9 cellular contexts compared by ENCODE assay signal in genomic region chr17:75589919-75590303, GRCh38. TPM values are rescaled to one million over a fixed set of nuclear protein-coding genes. Genes with fewer than 3 reads are reported as not detected.
DNase-seq lines count a peak whose midpoint lies in the region; ATAC-seq and TF ChIP-seq lines count a peak whose summit lies in the region.
"Had no signal": no experiment of that assay in that cellular context is flagged by ENCODE, and none has a peak within 500 bp of the region (broad histone marks: within the 10 kb centered on the region; RNA-seq: fewer than 3 reads in every experiment).

No MANE protein-coding gene starts in this region.

- H3K27ac ChIP-seq in prostate gland, result peak overlapping the region; percentile 83 to 90

- H3K9me3 ChIP-seq in Caco-2, result no peaks in the 10 kb centered on the region
- no peaks in the 10 kb centered on the region for H3K9me3 ChIP-seq in prostate gland
- H3K9me3 ChIP-seq: mucosa of descending colon had no signal

- no peaks in the 10 kb centered on the region for H3K4me1 Mint-ChIP-seq in Caco-2 (ENCODE audit: low read depth, unreplicated experiment)

- TF ChIP-seq CTCF in Caco-2 (IDR thresholded peaks at IDR 0.05; ENCODE audit: insufficient read depth in 1 of 2, low read depth in 1 of 2, low read length in 1 of 2, severe bottlenecking in 1 of 2, unreplicated experiment in 1 of 2) (no peak), fibroblast of villous mesenchyme (IDR thresholded peaks at IDR 0.05; ENCODE audit: insufficient read depth, low read depth, low read length) (no peak), prostate gland (IDR thresholded peaks at IDR 0.05) (no peak)

- CTCF ChIA-PET in Caco-2 (lab: Charles Lee), result interaction anchor here (0.6 to 2.2 kb wide), 5 partner anchors 8 to 175 kb away, joined by 3 to 13 read pairs (median 3); partner anchors contain the start of gene SMIM5

- POLR2A ChIA-PET in Caco-2 (lab: Charles Lee), result no interaction called here

- peaks cover 5% of the 10 kb centered on the region for H3K36me3 Mint-ChIP-seq in Caco-2 (ENCODE audit: insufficient read depth, unreplicated experiment)

- WGBS in prostate gland, result 51% methylated on average over 18 of the region's 29 CpGs

- H3K36me3 ChIP-seq in Caco-2 (ENCODE audit: control insufficient read depth, insufficient read depth, low read length), result no peaks in the 10 kb centered on the region
- no peaks in the 10 kb centered on the region for H3K36me3 ChIP-seq in prostate gland

- H3K4me3 ChIP-seq in Caco-2 (ENCODE audit: low read depth, low read length) (peak overlapping the region; percentile 68), fibroblast of villous mesenchyme (ENCODE audit: low read depth, low read length) (peak overlapping the region; percentile 55), prostate gland (peak overlapping the region; percentile 52 to 56)

- H3K4me3 Mint-ChIP-seq in Caco-2 (ENCODE audit: unreplicated experiment), result no peak overlapping the region

- BruUV-seq in Caco-2 (replicated peaks; lab: Mats Ljungman, UMichigan), result no TSS peak

- DNase-seq in Caco-2, result peak in 1 of 2 experiments; percentile 41
- peak; percentile 44 for DNase-seq in NCI-H69 (lab: John Stamatoyannopoulos, UW)
- no peak for DNase-seq in fibroblast of villous mesenchyme (ENCODE audit: low read depth)
- DNase-seq in prostate gland (ENCODE audit: low spot score), result no peak
- DNase-seq in AG08396 (ENCODE audit: low spot score), result no peak
- DNase-seq in NCI-H748 treated with DMSO at 0.1 percent for 48 hours (lab: John Stamatoyannopoulos, UW), result no peak

- no peak for TF ChIP-seq POLR2A in prostate gland (IDR thresholded peaks at IDR 0.05)

- H3K27me3 ChIP-seq in Caco-2 (replicated peaks; ENCODE audit: control insufficient read depth, insufficient read depth, low read length), result no peaks in the 10 kb centered on the region
- no peaks in the 10 kb centered on the region for H3K27me3 ChIP-seq in prostate gland (replicated peaks; ENCODE audit: insufficient read depth)

- intact Hi-C loops in Caco-2 (cut with micrococcal nuclease; ENCODE audit: unreplicated experiment), result loop anchor here (2.0 to 5.0 kb wide), 2 partner anchors 63 to 75 kb away; partner anchors contain the start of genes CASKIN2 and LLGL2
- intact Hi-C loops in prostate gland (cut with DNase I), result loop anchor here (2.0 to 5.0 kb wide), 2 partner anchors 73 to 163 kb away; partner anchors contain the start of gene TSEN54

- no peaks in the 10 kb centered on the region for H3K9me3 Mint-ChIP-seq in Caco-2 (ENCODE audit: unreplicated experiment)

- no peak overlapping the region for H3K27ac Mint-ChIP-seq in Caco-2 (ENCODE audit: unreplicated experiment)

- ATAC-seq in HG02840 (IDR thresholded peaks at IDR 0.05; ENCODE audit: low FRiP score, unreplicated experiment), result no peak
- no peak for ATAC-seq in GM19351 (IDR thresholded peaks at IDR 0.05; ENCODE audit: unreplicated experiment)

- H3K27me3 Mint-ChIP-seq in Caco-2 (ENCODE audit: insufficient read depth, unreplicated experiment), result no peaks in the 10 kb centered on the region

- H3K4me1 ChIP-seq in Caco-2 (peaks cover 14% of the 10 kb centered on the region), prostate gland (replicated peaks) (peaks cover 10% of the 10 kb centered on the region)

RNA-seq across cellular contexts. Expression of gene MYO15B, which starts 2.3 kb away (rescaled TPM):
- total RNA-seq in Caco-2 (2022) (12.3 and 24.4 TPM in 2 replicates), fibroblast of villous mesenchyme (1.6 and 3.9 TPM in 2 replicates), prostate gland (100 to 1,000 TPM in 1 of 2 donors, 10 to 100 TPM in 1; 86.5 to 214 TPM)

RNA-seq across cellular contexts. Expression of gene SMIM5, which starts 43.3 kb away (rescaled TPM):
- total RNA-seq in Caco-2 (2022), result 0.20 TPM in 1 of 2 replicates, not detected in the other
- under 0.01 TPM in 1 of 2 replicates, not detected in the other for total RNA-seq in fibroblast of villous mesenchyme
- 1 to 10 TPM in 1 of 2 donors, under 1 TPM in 1; 0.27 to 4.1 TPM for total RNA-seq in prostate gland
